Comparison of ENCODE assay signal across 21 cellular contexts in the genomic region with DNA sequence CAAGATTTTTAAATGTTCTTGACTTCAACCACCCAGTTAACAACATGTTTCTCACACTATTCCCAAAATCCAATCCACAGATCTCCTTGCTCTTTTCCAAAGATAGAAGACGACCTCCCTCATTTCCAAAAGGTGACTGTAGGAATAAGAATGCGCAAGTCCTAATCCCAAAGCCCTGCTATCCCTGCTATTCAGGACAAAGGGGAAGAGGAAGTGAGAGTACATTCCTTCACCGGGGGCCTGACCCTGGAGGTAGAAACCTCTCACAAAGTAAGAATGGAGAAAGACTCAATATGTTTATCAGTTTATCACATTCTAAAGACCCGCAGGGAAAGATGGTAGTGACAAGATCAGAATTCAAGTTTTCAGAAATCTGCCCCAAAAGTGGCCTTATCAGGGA. TPM values are rescaled to one million over a fixed set of nuclear protein-coding genes. Genes with fewer than 3 reads are reported as not detected.
A peak's percentile ranks its signal among the peaks of the same experiment; 100 is the strongest.
DNase-seq lines count a peak whose midpoint lies in the region; TF ChIP-seq lines count a peak whose summit lies in the region.
"Had no signal": no experiment of that assay in that cellular context is flagged by ENCODE, and none has a peak within 500 bp of the region (broad histone marks: within the 10 kb centered on the region; RNA-seq: fewer than 3 reads in every experiment).

No MANE protein-coding gene starts in this region.

- in situ Hi-C loops in ACHN (cut with HindIII; ENCODE audit: low pct_ligation_motif_present, low pct_unique_long_range_greater_than_20kb, low sequenced_read_pairs) = no loop called here

- H3K27me3 ChIP-seq in MM.1S (replicated peaks; ENCODE audit: insufficient read depth, low read length) = no peaks in the 10 kb centered on the region
- H3K27me3 ChIP-seq: body of pancreas, foreskin keratinocyte, left lung, SJCRH30, vagina had no signal

- no peak overlapping the region for H3K9ac ChIP-seq in MM.1S (ENCODE audit: low read length)

- CTCF ChIA-PET in HEK293T (lab: Yijun Ruan, JAX) = interaction anchor here (1.0 kb wide), 1 partner anchor 23 kb away, joined by 3 read pairs; no protein-coding TSS in a partner anchor

- H4K20me1 ChIP-seq in MM.1S (ENCODE audit: insufficient read depth, low read length) = no peaks in the 10 kb centered on the region

- no peaks in the 10 kb centered on the region for H3K4me1 ChIP-seq in MM.1S (ENCODE audit: low read length)

- POLR2A ChIA-PET in HEK293T (lab: Yijun Ruan, JAX) = no interaction called here

- H3F3A ChIP-seq in MM.1S (ENCODE audit: insufficient read depth, low read length) = no peaks in the 10 kb centered on the region

- H3K9me3 ChIP-seq in MM.1S (replicated peaks; ENCODE audit: insufficient read depth, low read length) = no peaks in the 10 kb centered on the region
- H3K9me3 ChIP-seq: body of pancreas, left lung, neutrophil, SJCRH30, vagina had no signal

- no peaks in the 10 kb centered on the region for H3K79me2 ChIP-seq in MM.1S (ENCODE audit: low read length)

- no peak for TF ChIP-seq CTCF in MM.1S (IDR thresholded peaks at IDR 0.05; ENCODE audit: low read length)

- H2AFZ ChIP-seq in MM.1S (ENCODE audit: low read length) = no peak overlapping the region

- H3K4me3 ChIP-seq in MM.1S (ENCODE audit: low read length) = no peak overlapping the region
- H3K4me3 ChIP-seq: body of pancreas, left lung, SJCRH30, vagina had no signal

- H3K27ac ChIP-seq in caudate nucleus (ENCODE audit: low read depth, low read length) (no peak overlapping the region), MM.1S (ENCODE audit: low read length) (no peak overlapping the region)
- H3K27ac ChIP-seq: body of pancreas, foreskin keratinocyte, left lung, neutrophil, SJCRH30, vagina had no signal

- no peaks in the 10 kb centered on the region for H3K9me2 ChIP-seq in MM.1S (replicated peaks; ENCODE audit: insufficient read depth, low read length)

- H3K36me3 ChIP-seq in MM.1S (replicated peaks; ENCODE audit: insufficient read depth, low read length) = no peaks in the 10 kb centered on the region
- H3K36me3 ChIP-seq: left lung, neutrophil, SJCRH30, vagina had no signal

- no peak overlapping the region for H3K4me2 ChIP-seq in MM.1S (ENCODE audit: low read depth, low read length)

- DNase-seq in ACHN (peak; percentile 64), HT-29 (ENCODE audit: low spot score) (peak; percentile 18), amniotic epithelial cell (ENCODE audit: low read depth) (peak; percentile 25), kidney tubule cell (ENCODE audit: low spot score) (peak; percentile 61), caudate nucleus (lab: John Stamatoyannopoulos, UW) (no peak), MM.1S (no peak), HEK293T (ENCODE audit: extremely low spot score) (no peak)
- DNase-seq in activated T-cell treated with anti-CD3 and anti-CD28 coated beads, Interleukin-2, amount 50 U/mL, for 48 hours = no peak
- DNase-seq: activated CD8-positive, alpha-beta T cell treated with anti-CD3 and anti-CD28 coated beads, Interleukin-2, amount 10 ng/mL, durations not matched to agents 7 days and 5 days; activated T-cell treated with anti-CD3 and anti-CD28 coated beads, Interleukin-2, amount 50 U/mL, for 4 hours; body of pancreas; foreskin keratinocyte; hypothalamus; left lung; NCI-H1417; NCI-H526 treated with DMSO at 0.1 percent for 48 hours; OCI-M1; SJCRH30; T-helper 2 cell had no signal

TF ChIP-seq in HEK293T, 16 proteins besides CTCF, POLR2A, EP300 and RAD21:
- TF ChIP-seq SP1 (IDR thresholded peaks at IDR 0.05) (no peak), ARNT (IDR thresholded peaks at IDR 0.05) (no peak), SUZ12 (IDR thresholded peaks at IDR 0.05) (no peak), LEF1 (IDR thresholded peaks at IDR 0.05; ENCODE audit: borderline replicate concordance) (no peak), TARDBP (IDR thresholded peaks at IDR 0.05) (no peak), CTBP1 (IDR thresholded peaks at IDR 0.05; ENCODE audit: borderline replicate concordance) (no peak), ELF4 (IDR thresholded peaks at IDR 0.05) (no peak), HDGF (IDR thresholded peaks at IDR 0.05; ENCODE audit: borderline replicate concordance) (no peak), FOXK2 (IDR thresholded peaks at IDR 0.05) (no peak), NFRKB (IDR thresholded peaks at IDR 0.05) (no peak)
- TF ChIP-seq, protein P1, sequence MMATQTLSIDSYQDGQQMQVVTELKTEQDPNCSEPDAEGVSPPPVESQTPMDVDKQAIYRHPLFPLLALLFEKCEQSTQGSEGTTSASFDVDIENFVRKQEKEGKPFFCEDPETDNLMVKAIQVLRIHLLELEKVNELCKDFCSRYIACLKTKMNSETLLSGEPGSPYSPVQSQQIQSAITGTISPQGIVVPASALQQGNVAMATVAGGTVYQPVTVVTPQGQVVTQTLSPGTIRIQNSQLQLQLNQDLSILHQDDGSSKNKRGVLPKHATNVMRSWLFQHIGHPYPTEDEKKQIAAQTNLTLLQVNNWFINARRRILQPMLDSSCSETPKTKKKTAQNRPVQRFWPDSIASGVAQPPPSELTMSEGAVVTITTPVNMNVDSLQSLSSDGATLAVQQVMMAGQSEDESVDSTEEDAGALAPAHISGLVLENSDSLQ (IDR thresholded peaks at IDR 0.05) = no peak

RNA-seq across cellular contexts. Expression of gene PLEKHA6, which starts 55.7 kb away (rescaled TPM):
- 76.7 and 88.6 TPM in 2 replicates for total RNA-seq in HT-29 (2014; rRNA removed; shearing (Covaris generic))

Comparison
In these comparisons a context has a peak if more than half of its experiments do, and no peak if none do; other contexts are left out.
1. DNase-seq: peak in ACHN (single experiment), HT-29 (single experiment), amniotic epithelial cell (single experiment) and kidney tubule cell (single experiment); none in caudate nucleus (0 of 61), activated T-cell treated with anti-CD3 and anti-CD28 coated beads, Interleukin-2, amount 50 U/mL, for 48 hours (0 of 2), MM.1S (single experiment) and HEK293T (single experiment).